8 cellular contexts compared by ENCODE assay signal in the genomic region with DNA sequence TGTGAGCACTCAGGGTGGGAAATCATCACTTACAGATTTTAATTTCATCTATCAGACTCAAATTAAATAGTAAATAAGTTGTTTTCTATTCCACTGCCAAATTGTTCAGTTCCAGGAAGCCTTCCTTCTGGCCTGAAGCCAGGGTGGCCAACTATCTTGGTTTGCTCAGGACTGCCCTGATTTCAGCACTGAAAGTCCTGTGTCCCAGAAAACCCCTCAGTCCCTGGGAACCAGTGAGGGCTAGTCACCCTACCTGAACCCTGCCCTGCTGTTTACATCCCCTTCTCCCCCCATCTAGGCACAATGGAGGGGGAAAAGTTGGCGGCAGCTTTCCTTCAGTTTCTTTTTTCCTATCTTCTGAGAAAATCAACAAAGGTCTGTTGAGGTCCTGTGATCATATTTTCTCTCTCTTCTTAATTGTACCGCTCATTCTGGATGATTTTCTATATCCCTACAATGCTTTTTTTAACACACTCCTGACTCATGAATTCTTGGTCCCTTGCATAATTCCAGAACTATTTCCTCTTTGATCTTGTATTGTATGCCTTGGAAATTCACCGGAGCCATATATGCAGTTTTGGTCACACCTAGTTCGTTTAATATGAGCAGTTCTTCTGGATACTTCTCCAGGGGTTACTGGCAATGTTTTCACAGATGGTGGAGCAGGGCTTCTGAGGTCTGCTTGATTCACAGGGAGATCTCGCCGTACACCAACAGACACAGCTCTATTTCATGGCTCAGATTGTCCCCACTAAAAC.
DNase-seq lines count a peak whose midpoint lies in the region; ATAC-seq, FAIRE-seq and TF ChIP-seq lines count a peak whose summit lies in the region.

No MANE protein-coding gene starts in this region.

- intact Hi-C loops in activated T-helper 1 cell treated with anti-CD3 and anti-CD28 coated beads, Interleukin-12 subunit alpha, Interleukin-12 subunit beta, Interleukin-2, Interleukin-4 antibody, amounts not matched to agents 30 ng/mL and 10 ng/mL and 1 ng/mL, durations not matched to agents 14 hours and 24 hours and 36 hours (cut with micrococcal nuclease) = no loop called here

- no peak for FAIRE-seq in RCC 7860 (lab: Jason Lieb, UNC)

- no peaks in the 10 kb centered on the region for H3K9me3 Mint-ChIP-seq in nephron progenitor cell
- H3K9me3 Mint-ChIP-seq in activated T-helper 1 cell treated with anti-CD3 and anti-CD28 coated beads, Interleukin-12 subunit alpha, Interleukin-12 subunit beta, Interleukin-2, Interleukin-4 antibody, amounts not matched to agents 30 ng/mL and 10 ng/mL and 1 ng/mL, durations not matched to agents 14 hours and 24 hours and 36 hours = no peaks in the 10 kb centered on the region

- peak overlapping the region; percentile 66 for H3K27ac Mint-ChIP-seq in nephron progenitor cell
- H3K27ac Mint-ChIP-seq in activated T-helper 1 cell treated with anti-CD3 and anti-CD28 coated beads, Interleukin-12 subunit alpha, Interleukin-12 subunit beta, Interleukin-2, Interleukin-4 antibody, amounts not matched to agents 30 ng/mL and 10 ng/mL and 1 ng/mL, durations not matched to agents 14 hours and 24 hours and 36 hours = no peak overlapping the region

- TF ChIP-seq CTCF in AG09309 (IDR thresholded peaks at IDR 0.05; ENCODE audit: control insufficient read depth, insufficient read depth, low read depth, low read length, missing control alignments) = no peak
- TF ChIP-seq CTCF in nephron progenitor cell (IDR thresholded peaks at IDR 0.05) = no peak

- peak; percentile 79 for ATAC-seq in esophagus mucosa
- ATAC-seq in GM19467 (IDR thresholded peaks at IDR 0.05; ENCODE audit: unreplicated experiment) = no peak

- H3K4me1 Mint-ChIP-seq in nephron progenitor cell = peaks cover 13% of the 10 kb centered on the region
- no peaks in the 10 kb centered on the region for H3K4me1 Mint-ChIP-seq in activated T-helper 1 cell treated with anti-CD3 and anti-CD28 coated beads, Interleukin-12 subunit alpha, Interleukin-12 subunit beta, Interleukin-2, Interleukin-4 antibody, amounts not matched to agents 30 ng/mL and 10 ng/mL and 1 ng/mL, durations not matched to agents 14 hours and 24 hours and 36 hours (ENCODE audit: low read depth)

- peak overlapping the region; percentile 2 for H3K4me3 ChIP-seq in AG09309 (ENCODE audit: control insufficient read depth, low read depth, low read length)

- DNase-seq in AG09309 (ENCODE audit: low read depth) (peak; percentile 34), RCC 7860 (ENCODE audit: low spot score) (peak; percentile 52), nephron progenitor cell (no peak), retina (no peak), SIG-M5 (lab: John Stamatoyannopoulos, UW) (no peak)
- DNase-seq in activated T-helper 1 cell treated with anti-CD3 and anti-CD28 coated beads, Interleukin-12 subunit alpha, Interleukin-12 subunit beta, Interleukin-2, Interleukin-4 antibody, amounts not matched to agents 30 ng/mL and 10 ng/mL and 1 ng/mL, durations not matched to agents 14 hours and 24 hours and 36 hours (ENCODE audit: low spot score) = no peak

- H3K36me3 Mint-ChIP-seq in nephron progenitor cell (ENCODE audit: low read depth) = peaks cover 17% of the 10 kb centered on the region
- peaks cover 2% of the 10 kb centered on the region for H3K36me3 Mint-ChIP-seq in activated T-helper 1 cell treated with anti-CD3 and anti-CD28 coated beads, Interleukin-12 subunit alpha, Interleukin-12 subunit beta, Interleukin-2, Interleukin-4 antibody, amounts not matched to agents 30 ng/mL and 10 ng/mL and 1 ng/mL, durations not matched to agents 14 hours and 24 hours and 36 hours (ENCODE audit: low read depth)

- peaks cover 2% of the 10 kb centered on the region for H3K27me3 Mint-ChIP-seq in nephron progenitor cell (ENCODE audit: low read depth, poor library complexity)
- H3K27me3 Mint-ChIP-seq in activated T-helper 1 cell treated with anti-CD3 and anti-CD28 coated beads, Interleukin-12 subunit alpha, Interleukin-12 subunit beta, Interleukin-2, Interleukin-4 antibody, amounts not matched to agents 30 ng/mL and 10 ng/mL and 1 ng/mL, durations not matched to agents 14 hours and 24 hours and 36 hours (ENCODE audit: insufficient read depth) = peaks cover 6% of the 10 kb centered on the region

- H3K4me3 Mint-ChIP-seq in nephron progenitor cell = no peak overlapping the region
- no peak overlapping the region for H3K4me3 Mint-ChIP-seq in activated T-helper 1 cell treated with anti-CD3 and anti-CD28 coated beads, Interleukin-12 subunit alpha, Interleukin-12 subunit beta, Interleukin-2, Interleukin-4 antibody, amounts not matched to agents 30 ng/mL and 10 ng/mL and 1 ng/mL, durations not matched to agents 14 hours and 24 hours and 36 hours

Comparison
In these comparisons a context has a peak if more than half of its experiments do, and no peak if none do; other contexts are left out.
1. DNase-seq: peak in AG09309 (single experiment) and RCC 7860 (single experiment); none in nephron progenitor cell (single experiment), retina (single experiment), activated T-helper 1 cell treated with anti-CD3 and anti-CD28 coated beads, Interleukin-12 subunit alpha, Interleukin-12 subunit beta, Interleukin-2, Interleukin-4 antibody, amounts not matched to agents 30 ng/mL and 10 ng/mL and 1 ng/mL, durations not matched to agents 14 hours and 24 hours and 36 hours (single experiment) and SIG-M5 (single experiment).